In genomic region chr19:18291590-18292459, GRCh38 we compare ENCODE assay signal across 7 cellular contexts. TPM values are rescaled to one million over a fixed set of nuclear protein-coding genes. Genes with fewer than 3 reads are reported as not detected.
A peak's percentile ranks its signal among the peaks of the same experiment; 100 is the strongest.
DNase-seq lines count a peak whose midpoint lies in the region; ATAC-seq and TF ChIP-seq lines count a peak whose summit lies in the region.

No MANE protein-coding gene starts in this region.

- peaks cover 0 to 10% (median 0%) of the 10 kb centered on the region in 9 donors for H3K9me3 Mint-ChIP-seq in naive thymus-derived CD8-positive, alpha-beta T cell
- H3K9me3 Mint-ChIP-seq in stimulated activated naive CD8-positive, alpha-beta T cell treated with anti-CD3 and anti-CD28 coated beads, Interleukin-15, Interleukin-2, amounts not matched to agents 100 ng/mL and 50 ng/mL, for 24 hours, result no peaks in the 10 kb centered on the region

- peaks cover 31 to 67% (median 60%) of the 10 kb centered on the region in 4 donors for H3K4me1 Mint-ChIP-seq in naive thymus-derived CD8-positive, alpha-beta T cell
- H3K4me1 Mint-ChIP-seq in stimulated activated naive CD8-positive, alpha-beta T cell treated with anti-CD3 and anti-CD28 coated beads, Interleukin-15, Interleukin-2, amounts not matched to agents 100 ng/mL and 50 ng/mL, for 24 hours (ENCODE audit: low read depth), result peaks cover 81% of the 10 kb centered on the region

- no peak for TF ChIP-seq CTCF in GM12864 (IDR thresholded peaks at IDR 0.05; ENCODE audit: low read depth, low read length, missing control alignments)
- TF ChIP-seq CTCF in fibroblast of mammary gland (conservative IDR thresholded peaks at IDR 0.05; ENCODE audit: control insufficient read depth, insufficient read depth, low read depth, low read length), result no peak

- POLR2A ChIA-PET in naive thymus-derived CD8-positive, alpha-beta T cell (lab: Charles Lee), result interaction anchor here (1.5 to 23.0 kb wide), 5 partner anchors 7 to 96 kb away, joined by 3 to 2305 read pairs (median 10); partner anchors contain the start of genes JUND, LSM4 and RAB3A

- peak; percentile 62 for ATAC-seq in HG02798 (IDR thresholded peaks at IDR 0.05; ENCODE audit: poor library complexity, unreplicated experiment)
- peak; percentile 38 to 50 for ATAC-seq in naive thymus-derived CD8-positive, alpha-beta T cell

- DNase-seq in GM12864 (ENCODE audit: low read depth) (no peak), OCI-M1 (lab: John Stamatoyannopoulos, UW) (peak; percentile 96), fibroblast of mammary gland (ENCODE audit: low read depth) (peak; percentile 77)
- peak; percentile 49 to 63 for DNase-seq in activated T-helper 1 cell treated with anti-CD3 and anti-CD28 coated beads, Interleukin-2, amount 50 U/mL, for 16 hours (ENCODE audit: low read depth in 1 of 2, low spot score in 1 of 2)
- DNase-seq in naive thymus-derived CD8-positive, alpha-beta T cell, result peak; percentile 71 to 91 (median 81)

- no peaks in the 10 kb centered on the region for H3K36me3 Mint-ChIP-seq in naive thymus-derived CD8-positive, alpha-beta T cell
- peaks cover 12% of the 10 kb centered on the region for H3K36me3 Mint-ChIP-seq in stimulated activated naive CD8-positive, alpha-beta T cell treated with anti-CD3 and anti-CD28 coated beads, Interleukin-15, Interleukin-2, amounts not matched to agents 100 ng/mL and 50 ng/mL, for 24 hours (ENCODE audit: low read depth)

- H3K4me3 Mint-ChIP-seq in naive thymus-derived CD8-positive, alpha-beta T cell, result peak overlapping the region; percentile 80 to 96 (median 92)
- H3K4me3 Mint-ChIP-seq in stimulated activated naive CD8-positive, alpha-beta T cell treated with anti-CD3 and anti-CD28 coated beads, Interleukin-15, Interleukin-2, amounts not matched to agents 100 ng/mL and 50 ng/mL, for 24 hours, result peak overlapping the region; percentile 87

- H3K27me3 Mint-ChIP-seq in naive thymus-derived CD8-positive, alpha-beta T cell, result peaks cover 0 to 1% (median 0%) of the 10 kb centered on the region in 5 donors
- H3K27me3 Mint-ChIP-seq in stimulated activated naive CD8-positive, alpha-beta T cell treated with anti-CD3 and anti-CD28 coated beads, Interleukin-15, Interleukin-2, amounts not matched to agents 100 ng/mL and 50 ng/mL, for 24 hours, result no peaks in the 10 kb centered on the region

- H3K4me3 ChIP-seq in GM12864 (ENCODE audit: low read depth, low read length) (peak overlapping the region; percentile 63), fibroblast of mammary gland (ENCODE audit: control insufficient read depth, low read depth, low read length) (peak overlapping the region; percentile 64)

- H3K27ac Mint-ChIP-seq in naive thymus-derived CD8-positive, alpha-beta T cell, result peak overlapping the region; percentile 93 to 100 (median 97)
- peak overlapping the region; percentile 93 for H3K27ac Mint-ChIP-seq in stimulated activated naive CD8-positive, alpha-beta T cell treated with anti-CD3 and anti-CD28 coated beads, Interleukin-15, Interleukin-2, amounts not matched to agents 100 ng/mL and 50 ng/mL, for 24 hours

RNA-seq across cellular contexts. Expression of gene JUND, which starts 10.4 kb away (rescaled TPM):
- 100 to 1,000 TPM; 181 to 189 TPM for total RNA-seq in naive thymus-derived CD8-positive, alpha-beta T cell
- polyA plus RNA-seq in naive thymus-derived CD8-positive, alpha-beta T cell, result 100 to 1,000 TPM in 1 of 3 donors, 10 to 100 TPM in 2; 43.3 to 169 (median 69.1) TPM

RNA-seq across cellular contexts. Expression of gene IQCN, which starts 17.6 kb away (rescaled TPM):
- total RNA-seq in naive thymus-derived CD8-positive, alpha-beta T cell, result 1 to 10 TPM; 7.4 to 8.4 TPM
- polyA plus RNA-seq in naive thymus-derived CD8-positive, alpha-beta T cell, result under 1 TPM in 2 of 3 donors, not detected in 1; 0.06 to 0.15 TPM

RNA-seq across cellular contexts. Expression of gene LSM4, which starts 31.1 kb away (rescaled TPM):
- 10 to 100 TPM; 82.1 to 84.0 TPM for total RNA-seq in naive thymus-derived CD8-positive, alpha-beta T cell
- polyA plus RNA-seq in naive thymus-derived CD8-positive, alpha-beta T cell, result 100 to 1,000 TPM; 162 to 198 (median 181) TPM

RNA-seq across cellular contexts. Expression of gene PGPEP1, which starts 48.6 kb away (rescaled TPM):
- total RNA-seq in naive thymus-derived CD8-positive, alpha-beta T cell, result 10 to 100 TPM; 55.9 to 61.0 TPM
- 10 to 100 TPM in 1 of 3 donors, 1 to 10 TPM in 2; 9.3 to 11.9 (median 9.7) TPM for polyA plus RNA-seq in naive thymus-derived CD8-positive, alpha-beta T cell
